Comparison of ENCODE assay signal across 24 cellular contexts in the genomic region with DNA sequence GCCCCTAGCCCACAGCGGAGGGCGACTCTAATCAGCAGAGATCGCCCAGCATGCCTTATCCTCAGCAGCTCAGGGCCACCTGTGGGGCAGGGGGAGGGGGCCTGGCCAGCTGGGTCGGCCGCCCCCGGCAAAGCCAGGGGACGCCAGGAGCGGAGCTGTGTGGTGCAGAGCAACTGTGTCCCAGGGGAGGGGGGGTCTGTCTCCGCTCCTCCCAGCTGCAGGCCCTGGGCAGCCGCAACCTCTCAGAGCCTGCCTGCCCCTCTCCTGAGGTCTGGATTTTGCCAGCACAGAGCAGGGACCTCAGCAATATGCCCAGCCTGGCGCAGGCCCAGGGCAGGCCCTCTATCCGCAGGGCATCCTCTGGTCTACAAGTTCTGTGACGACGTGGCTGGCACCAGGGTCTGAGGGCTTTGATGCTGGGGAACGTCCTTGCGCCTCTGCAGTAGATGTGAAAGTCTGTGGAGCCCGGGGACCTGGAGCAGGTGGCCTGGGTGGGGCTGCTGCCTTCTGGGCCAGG. TPM values are rescaled to one million over a fixed set of nuclear protein-coding genes. Genes with fewer than 3 reads are reported as not detected.
DNase-seq lines count a peak whose midpoint lies in the region; ATAC-seq and TF ChIP-seq lines count a peak whose summit lies in the region.
"Had no signal": no experiment of that assay in that cellular context is flagged by ENCODE, and none has a peak within 500 bp of the region (broad histone marks: within the 10 kb centered on the region; RNA-seq: fewer than 3 reads in every experiment).

No MANE protein-coding gene starts in this region.

- CTCF ChIA-PET in RWPE1 (lab: Yijun Ruan, JAX) = interaction anchor here (0.5 to 1.5 kb wide), 2 partner anchors 9 to 36 kb away, joined by 3 to 5 read pairs; a partner anchor contains a TSS
- CTCF ChIA-PET in naive thymus-derived CD4-positive, alpha-beta T cell (lab: Charles Lee) = no interaction called here

- no peaks in the 10 kb centered on the region for H3K36me3 Mint-ChIP-seq in type B pancreatic cell
- peaks cover 0 to 3% (median 0%) of the 10 kb centered on the region in 5 donors for H3K36me3 Mint-ChIP-seq in naive thymus-derived CD4-positive, alpha-beta T cell
- H3K36me3 Mint-ChIP-seq: naive B cell had no signal

- POLR2A ChIA-PET in RWPE1 (lab: Yijun Ruan, JAX; ENCODE audit: low non-redundant PET) = no interaction called here
- POLR2A ChIA-PET in naive thymus-derived CD4-positive, alpha-beta T cell (lab: Charles Lee) = no interaction called here

- TF ChIP-seq CTCF in right atrium auricular region (IDR thresholded peaks at IDR 0.05) (no peak), RWPE1 (conservative IDR thresholded peaks at IDR 0.05; ENCODE audit: low read depth) (no peak), type B pancreatic cell (conservative IDR thresholded peaks at IDR 0.05) (no peak)

- intact Hi-C loops in left ventricle myocardium superior (cut with micrococcal nuclease) = no loop called here
- intact Hi-C loops in naive thymus-derived CD4-positive, alpha-beta T cell (cut with micrococcal nuclease) = no loop called here

- ATAC-seq in left ventricle myocardium superior = no peak
- no peak for ATAC-seq in naive thymus-derived CD4-positive, alpha-beta T cell
- ATAC-seq: activated CD8-positive, alpha-beta T cell treated with anti-CD3 and anti-CD28 coated beads for 36 hours; activated naive CD8-positive, alpha-beta T cell treated with anti-CD3 and anti-CD28 coated beads, Interleukin-2, amount 50 U/mL, for 24 hours; left colon had no signal

- DNase-seq in left ventricle myocardium superior = peak; percentile 26
- DNase-seq in right atrium auricular region (ENCODE audit: low spot score) = no peak
- no peak for DNase-seq in RWPE1 (ENCODE audit: low spot score)
- DNase-seq in islet precursor cell = peak; percentile 60
- DNase-seq in type B pancreatic cell (ENCODE audit: extremely low spot score, unreplicated experiment) = no peak
- no peak for DNase-seq in naive thymus-derived CD4-positive, alpha-beta T cell
- DNase-seq in CD1c-positive myeloid dendritic cell (ENCODE audit: extremely low spot score) = no peak
- no peak for DNase-seq in DMS53 (lab: John Stamatoyannopoulos, UW)
- DNase-seq: activated CD4-positive, alpha-beta T cell treated with anti-CD3 and anti-CD28 coated beads for 1 hour; activated CD8-positive, alpha-beta T cell treated with anti-CD3 and anti-CD28 coated beads for 36 hours; activated gamma-delta T cell; activated naive CD8-positive, alpha-beta T cell treated with anti-CD3 and anti-CD28 coated beads, Interleukin-2, amount 50 U/mL, for 24 hours; activated T-cell treated with anti-CD3 and anti-CD28 coated beads for 4 hours; GOT3; Karpas-422; left colon; naive B cell; NCI-H2029; NCI-H2227 treated with DMSO at 0.1 percent for 48 hours; NCI-H748 treated with DMSO at 0.1 percent for 48 hours; SHP77 treated with DMSO at 0.1 percent for 48 hours; stimulated activated CD4-positive, alpha-beta T cell treated with anti-CD3 and anti-CD28 coated beads, Interleukin-4, amount 100 ng/mL, for 4 hours; stimulated activated naive CD4-positive, alpha-beta T cell had no signal

- H3K4me3 Mint-ChIP-seq in type B pancreatic cell = no peak overlapping the region
- no peak overlapping the region for H3K4me3 Mint-ChIP-seq in naive thymus-derived CD4-positive, alpha-beta T cell
- H3K4me3 Mint-ChIP-seq: activated CD8-positive, alpha-beta T cell treated with anti-CD3 and anti-CD28 coated beads for 36 hours; activated naive CD8-positive, alpha-beta T cell treated with anti-CD3 and anti-CD28 coated beads, Interleukin-2, amount 50 U/mL, for 24 hours; naive B cell had no signal

- no peaks in the 10 kb centered on the region for H3K27me3 Mint-ChIP-seq in type B pancreatic cell
- H3K27me3 Mint-ChIP-seq in naive thymus-derived CD4-positive, alpha-beta T cell = peaks cover 7 to 29% (median 11%) of the 10 kb centered on the region in 5 donors

- H3K27me3 ChIP-seq in right atrium auricular region = no peaks in the 10 kb centered on the region
- H3K27me3 ChIP-seq in naive thymus-derived CD4-positive, alpha-beta T cell (ENCODE audit: control insufficient read depth in 2 of 2, insufficient read depth in 2 of 2, low read length in 2 of 2) = no peaks in the 10 kb centered on the region
- H3K27me3 ChIP-seq: ovary had no signal

- H3K4me3 ChIP-seq in right atrium auricular region = no peak overlapping the region
- no peak overlapping the region for H3K4me3 ChIP-seq in naive thymus-derived CD4-positive, alpha-beta T cell (ENCODE audit: low read length)
- H3K4me3 ChIP-seq: ovary had no signal

- H3K27ac ChIP-seq in right atrium auricular region (no peak overlapping the region), RWPE1 (peak overlapping the region; percentile 99)
- H3K27ac ChIP-seq in naive thymus-derived CD4-positive, alpha-beta T cell (ENCODE audit: low read depth, low read length) = no peak overlapping the region
- H3K27ac ChIP-seq: ovary had no signal

- H3K36me3 ChIP-seq in right atrium auricular region = no peaks in the 10 kb centered on the region
- H3K36me3 ChIP-seq in naive thymus-derived CD4-positive, alpha-beta T cell (ENCODE audit: control insufficient read depth in 2 of 3, insufficient read depth in 3 of 3, low read length in 3 of 3) = no peaks in the 10 kb centered on the region
- H3K36me3 ChIP-seq: ovary had no signal

- no peaks in the 10 kb centered on the region for H3K9me3 Mint-ChIP-seq in type B pancreatic cell
- no peaks in the 10 kb centered on the region for H3K9me3 Mint-ChIP-seq in naive thymus-derived CD4-positive, alpha-beta T cell
- H3K9me3 Mint-ChIP-seq: activated CD8-positive, alpha-beta T cell treated with anti-CD3 and anti-CD28 coated beads for 36 hours; activated naive CD8-positive, alpha-beta T cell treated with anti-CD3 and anti-CD28 coated beads, Interleukin-2, amount 50 U/mL, for 24 hours; naive B cell had no signal

- H3K4me1 Mint-ChIP-seq in type B pancreatic cell (ENCODE audit: unreplicated experiment) = peaks cover 42% of the 10 kb centered on the region
- H3K4me1 Mint-ChIP-seq in naive thymus-derived CD4-positive, alpha-beta T cell = peaks cover 0 to 4% (median 0%) of the 10 kb centered on the region in 7 donors
- H3K4me1 Mint-ChIP-seq: activated naive CD8-positive, alpha-beta T cell treated with anti-CD3 and anti-CD28 coated beads, Interleukin-2, amount 50 U/mL, for 24 hours had no signal

- peak overlapping the region; percentile 16 for H3K27ac Mint-ChIP-seq in type B pancreatic cell
- H3K27ac Mint-ChIP-seq in naive thymus-derived CD4-positive, alpha-beta T cell = no peak overlapping the region
- H3K27ac Mint-ChIP-seq: activated CD8-positive, alpha-beta T cell treated with anti-CD3 and anti-CD28 coated beads for 36 hours; activated naive CD8-positive, alpha-beta T cell treated with anti-CD3 and anti-CD28 coated beads, Interleukin-2, amount 50 U/mL, for 24 hours; naive B cell had no signal

- H3K9me3 ChIP-seq in right atrium auricular region = no peaks in the 10 kb centered on the region
- no peaks in the 10 kb centered on the region for H3K9me3 ChIP-seq in naive thymus-derived CD4-positive, alpha-beta T cell (ENCODE audit: control insufficient read depth in 2 of 3, low read length in 3 of 3)
- H3K9me3 ChIP-seq: ovary had no signal

- H3K4me1 ChIP-seq in right atrium auricular region = peaks cover 0 to 40% of the 10 kb centered on the region in 2 donors
- no peaks in the 10 kb centered on the region for H3K4me1 ChIP-seq in naive thymus-derived CD4-positive, alpha-beta T cell (ENCODE audit: control insufficient read depth in 2 of 2, insufficient read depth in 2 of 2, low read length in 2 of 2)

RNA-seq across cellular contexts. Expression of a gene that starts 36.5 kb away (rescaled TPM):
- total RNA-seq in left ventricle myocardium superior = 46.6 TPM
- 10 to 100 TPM; 46.2 to 63.4 TPM for total RNA-seq in right atrium auricular region
- 85.0 and 118 TPM in 2 replicates for total RNA-seq in type B pancreatic cell (ENCODE audit: low replicate concordance)
- total RNA-seq in naive thymus-derived CD4-positive, alpha-beta T cell = 100 to 1,000 TPM in 1 of 5 experiments, 10 to 100 TPM in 4; 54.9 to 122 (median 86.5) TPM
- polyA plus RNA-seq in naive thymus-derived CD4-positive, alpha-beta T cell = 10 to 100 TPM; 45.0 to 84.8 TPM

Comparison
In these comparisons a context has a peak if more than half of its experiments do, and no peak if none do; other contexts are left out.
1. DNase-seq: peak in left ventricle myocardium superior (single experiment) and islet precursor cell (single experiment); none in right atrium auricular region (single experiment), RWPE1 (single experiment), type B pancreatic cell (single experiment), naive thymus-derived CD4-positive, alpha-beta T cell (0 of 9), CD1c-positive myeloid dendritic cell (single experiment) and DMS53 (single experiment).